ENCODE assay signal across 8 cellular contexts in genomic region chr15:67076147-67076843, GRCh38. TPM values are rescaled to one million over a fixed set of nuclear protein-coding genes. Genes with fewer than 3 reads are reported as not detected.
DNase-seq lines count a peak whose midpoint lies in the region; ATAC-seq lines count a peak whose summit lies in the region.

No MANE protein-coding gene starts in this region.

- ATAC-seq in GM18907 (IDR thresholded peaks at IDR 0.05; ENCODE audit: unreplicated experiment) (peak; percentile 48), GM18519 (IDR thresholded peaks at IDR 0.05; ENCODE audit: low FRiP score, unreplicated experiment) (no peak), left ventricle myocardium superior (no peak)

- DNase-seq in HS-5 (ENCODE audit: low read depth) (peak; percentile 47), non-pigmented ciliary epithelial cell (ENCODE audit: low read depth) (peak; percentile 74), GDM1 (lab: John Stamatoyannopoulos, UW) (no peak), left ventricle myocardium superior (no peak)
- no peak for DNase-seq in central memory CD4-positive, alpha-beta T cell

- peak overlapping the region; percentile 53 for H3K4me3 Mint-ChIP-seq in activated naive CD8-positive, alpha-beta T cell

- peaks cover 11% of the 10 kb centered on the region for H3K36me3 Mint-ChIP-seq in activated naive CD8-positive, alpha-beta T cell

- peaks cover 62% of the 10 kb centered on the region for H3K4me1 Mint-ChIP-seq in activated naive CD8-positive, alpha-beta T cell (ENCODE audit: low read depth)

- no peaks in the 10 kb centered on the region for H3K27me3 Mint-ChIP-seq in activated naive CD8-positive, alpha-beta T cell

- intact Hi-C loops in left ventricle myocardium superior (cut with micrococcal nuclease), result loop anchor here (10.0 kb wide), 1 partner anchor 89 kb away; no protein-coding TSS in a partner anchor

- no peaks in the 10 kb centered on the region for H3K9me3 Mint-ChIP-seq in activated naive CD8-positive, alpha-beta T cell (ENCODE audit: low read depth)

- no peak overlapping the region for H3K27ac Mint-ChIP-seq in activated naive CD8-positive, alpha-beta T cell

RNA-seq across cellular contexts. Expression of gene SMAD3, which starts 10.9 kb away (rescaled TPM):
- 16.7 TPM for total RNA-seq in left ventricle myocardium superior

Comparison
In these comparisons a context has a peak if more than half of its experiments do, and no peak if none do; other contexts are left out.
1. DNase-seq: peak in HS-5 (single experiment) and non-pigmented ciliary epithelial cell (single experiment); none in GDM1 (single experiment), central memory CD4-positive, alpha-beta T cell (single experiment) and left ventricle myocardium superior (single experiment).